Comparison of ENCODE assay signal across 9 cellular contexts in genomic region chr11:62337682-62338181, GRCh38. TPM values are rescaled to one million over a fixed set of nuclear protein-coding genes. Genes with fewer than 3 reads are reported as not detected.
DNase-seq lines count a peak whose midpoint lies in the region; ATAC-seq and TF ChIP-seq lines count a peak whose summit lies in the region.
"Had no signal": no experiment of that assay in that cellular context is flagged by ENCODE, and none has a peak within 500 bp of the region (broad histone marks: within the 10 kb centered on the region; RNA-seq: fewer than 3 reads in every experiment).

No MANE protein-coding gene starts in this region.

- 0 to 1% methylated on average over 26 to 50 of the region's 50 CpGs for WGBS in endodermal cell (ENCODE audit: insufficient coverage in 1 of 2, insufficient read length in 1 of 2), 2 experiments

- peak overlapping the region; percentile 85 to 94 (median 88) for H3K4me3 Mint-ChIP-seq in CD4-positive, alpha-beta memory T cell
- H3K4me3 Mint-ChIP-seq in T-helper 17 cell (peak overlapping the region; percentile 91), endodermal cell (peak overlapping the region; percentile 81)

- peak in 2 of 5 donors; percentile 3 to 10 for DNase-seq in CD4-positive, alpha-beta memory T cell
- no peak for DNase-seq in HFF-Myc (ENCODE audit: extremely low read depth, low read depth)
- no peak for DNase-seq in T-helper 17 cell
- peak; percentile 78 for DNase-seq in endodermal cell
- no peak for DNase-seq in vagina (ENCODE audit: extremely low spot score in 2 of 2)
- DNase-seq in DMS114 treated with DMSO at 0.1 percent for 48 hours (lab: John Stamatoyannopoulos, UW; ENCODE audit: unreplicated experiment), result no peak

- H3K4me3 ChIP-seq in CD4-positive, alpha-beta memory T cell (ENCODE audit: low read length in 2 of 2), result peak overlapping the region; percentile 52 to 54
- H3K4me3 ChIP-seq in HFF-Myc (replicated peaks; ENCODE audit: low read depth, low read length) (peak overlapping the region; percentile 55), endodermal cell (ENCODE audit: low read length) (peak overlapping the region; percentile 93), muscle layer of colon (ENCODE audit: low read depth in 1 of 2, low read length in 2 of 2) (peak overlapping the region; percentile 66 to 80), vagina (peak overlapping the region; percentile 57 to 78)

- peaks cover 4% of the 10 kb centered on the region for H3K27me3 ChIP-seq in CD4-positive, alpha-beta memory T cell (ENCODE audit: insufficient read depth, low read length)
- H3K27me3 ChIP-seq in endodermal cell (ENCODE audit: control insufficient read depth, insufficient read depth, low read length, poor library complexity, severe bottlenecking), result peaks cover 19% of the 10 kb centered on the region
- H3K27me3 ChIP-seq in muscle layer of colon (ENCODE audit: control insufficient read depth in 1 of 2, insufficient read depth in 2 of 2, low read length in 2 of 2), result no peaks in the 10 kb centered on the region
- H3K27me3 ChIP-seq in vagina, result no peaks in the 10 kb centered on the region

- peaks cover 0 to 2% (median 0%) of the 10 kb centered on the region in 8 donors for H3K9me3 Mint-ChIP-seq in CD4-positive, alpha-beta memory T cell
- peaks cover 1% of the 10 kb centered on the region for H3K9me3 Mint-ChIP-seq in endodermal cell

- intact Hi-C loops in CD4-positive, alpha-beta memory T cell (cut with micrococcal nuclease), result no loop called here
- intact Hi-C loops in vagina (cut with DNase I), result no loop called here

- H3K9ac ChIP-seq in endodermal cell (ENCODE audit: extremely low read depth, low read length, poor library complexity, severe bottlenecking) (peak overlapping the region; percentile 59), muscle layer of colon (ENCODE audit: low read length) (no peak overlapping the region)

- ATAC-seq in T-helper 17 cell (peak; percentile 41), HG03280 (IDR thresholded peaks at IDR 0.05; ENCODE audit: unreplicated experiment) (no peak)

- TF ChIP-seq CTCF in HFF-Myc (IDR thresholded peaks at IDR 0.05; ENCODE audit: low read depth, low read length, missing control alignments), result no peak
- no peak for TF ChIP-seq CTCF in endodermal cell (conservative IDR thresholded peaks at IDR 0.05)
- TF ChIP-seq CTCF in vagina (IDR thresholded peaks at IDR 0.05), result no peak

- H3K4me1 ChIP-seq in CD4-positive, alpha-beta memory T cell (ENCODE audit: insufficient read depth, low read length), result peaks cover 12% of the 10 kb centered on the region
- H3K4me1 ChIP-seq in endodermal cell (ENCODE audit: control insufficient read depth, insufficient read depth, low read length), result peaks cover 7% of the 10 kb centered on the region
- no peaks in the 10 kb centered on the region for H3K4me1 ChIP-seq in muscle layer of colon (ENCODE audit: insufficient read depth, low read length)
- peaks cover 9% of the 10 kb centered on the region for H3K4me1 ChIP-seq in vagina

- H3K27ac ChIP-seq in CD4-positive, alpha-beta memory T cell (ENCODE audit: low read depth, low read length), result no peak overlapping the region
- H3K27ac ChIP-seq in endodermal cell (ENCODE audit: low read depth, low read length) (no peak overlapping the region), muscle layer of colon (ENCODE audit: low read depth, low read length) (peak overlapping the region; percentile 64), vagina (peak overlapping the region; percentile 15)

- peaks cover 10 to 16% of the 10 kb centered on the region in 2 donors for H3K27me3 Mint-ChIP-seq in CD4-positive, alpha-beta memory T cell
- peaks cover 47% of the 10 kb centered on the region for H3K27me3 Mint-ChIP-seq in T-helper 17 cell
- peaks cover 46% of the 10 kb centered on the region for H3K27me3 Mint-ChIP-seq in endodermal cell (ENCODE audit: insufficient read depth)

- H3K36me3 Mint-ChIP-seq in CD4-positive, alpha-beta memory T cell, result no peaks in the 10 kb centered on the region
- H3K36me3 Mint-ChIP-seq in T-helper 17 cell (ENCODE audit: low read depth) (peaks cover 6% of the 10 kb centered on the region), endodermal cell (ENCODE audit: low read depth) (peaks cover 7% of the 10 kb centered on the region)

- H3K4me1 Mint-ChIP-seq in CD4-positive, alpha-beta memory T cell, result peaks cover 5 to 15% (median 11%) of the 10 kb centered on the region in 4 donors
- H3K4me1 Mint-ChIP-seq in T-helper 17 cell (peaks cover 12% of the 10 kb centered on the region), endodermal cell (peaks cover 21% of the 10 kb centered on the region)

- H3K27ac Mint-ChIP-seq in CD4-positive, alpha-beta memory T cell, result peak overlapping the region in 2 of 7 donors; percentile 74 to 86
- H3K27ac Mint-ChIP-seq in T-helper 17 cell, result peak overlapping the region; percentile 60
- H3K27ac Mint-ChIP-seq in endodermal cell, result peak overlapping the region; percentile 80

- H3K9me3 ChIP-seq in CD4-positive, alpha-beta memory T cell (ENCODE audit: control insufficient read depth in 1 of 2, low read length in 2 of 2), result no peaks in the 10 kb centered on the region
- no peaks in the 10 kb centered on the region for H3K9me3 ChIP-seq in T-helper 17 cell (ENCODE audit: control insufficient read depth, low read length, poor library complexity, severe bottlenecking)
- H3K9me3 ChIP-seq in endodermal cell (ENCODE audit: control insufficient read depth, low read length), result no peaks in the 10 kb centered on the region
- no peaks in the 10 kb centered on the region for H3K9me3 ChIP-seq in muscle layer of colon (ENCODE audit: low read length)
- no peaks in the 10 kb centered on the region for H3K9me3 ChIP-seq in vagina

- TF ChIP-seq POLR2A in vagina (IDR thresholded peaks at IDR 0.05), result no peak

- CTCF ChIA-PET in CD4-positive, alpha-beta memory T cell (lab: Charles Lee; ENCODE audit: partially characterized antibody), result interaction anchor here (0.7 to 2.6 kb wide), 7 partner anchors 9 to 85 kb away, joined by 3 to 11 read pairs (median 3); no protein-coding TSS in a partner anchor

- no peaks in the 10 kb centered on the region for H3K36me3 ChIP-seq in CD4-positive, alpha-beta memory T cell (ENCODE audit: insufficient read depth, low read length)
- H3K36me3 ChIP-seq in endodermal cell (ENCODE audit: control insufficient read depth, insufficient read depth, low read length) (peaks cover 21% of the 10 kb centered on the region), muscle layer of colon (ENCODE audit: insufficient read depth, low read length) (no peaks in the 10 kb centered on the region), vagina (no peaks in the 10 kb centered on the region)

- POLR2A ChIA-PET in CD4-positive, alpha-beta memory T cell (lab: Charles Lee; ENCODE audit: partially characterized antibody), result interaction anchor here (0.8 to 1.3 kb wide), 3 partner anchors 34 to 1344 kb away, joined by 3 read pairs; partner anchors contain the start of gene RTN3

RNA-seq across cellular contexts. Expression of gene ASRGL1, which starts 0.5 kb away (rescaled TPM):
- total RNA-seq in CD4-positive, alpha-beta memory T cell, result 1 to 10 TPM; 1.2 to 2.1 TPM
- 1 to 10 TPM; 1.4 to 1.9 TPM for polyA plus RNA-seq in CD4-positive, alpha-beta memory T cell
- total RNA-seq in T-helper 17 cell (under 1 TPM; 0.75 to 0.89 TPM), endodermal cell (10 to 100 TPM; 39.8 to 61.8 TPM), vagina (5.6 TPM)
- polyA plus RNA-seq in endodermal cell (2013, experiment 1 of 2), result 43.0 TPM
- 38.4 TPM for polyA plus RNA-seq in endodermal cell (2013, experiment 2 of 2)

RNA-seq across cellular contexts. Expression of gene SCGB1D4, which starts 38.9 kb away (rescaled TPM):
- not detected for total RNA-seq in CD4-positive, alpha-beta memory T cell
- not detected for polyA plus RNA-seq in CD4-positive, alpha-beta memory T cell
- total RNA-seq in T-helper 17 cell (not detected), endodermal cell (not detected), vagina (not detected)
- polyA plus RNA-seq in endodermal cell (2013, experiment 1 of 2), result not detected
- polyA plus RNA-seq in endodermal cell (2013, experiment 2 of 2), result not detected
- total RNA-seq: RPMI7951 had no signal

Comparison
In these comparisons a context has a peak if more than half of its experiments do, and no peak if none do; other contexts are left out.
1. H3K27ac ChIP-seq: peak in muscle layer of colon (single experiment) and vagina (single experiment); none in CD4-positive, alpha-beta memory T cell (single experiment) and endodermal cell (single experiment).
2. Peak in every context shown above with its lines, with median percentiles within 50 percentile points of each other: H3K4me3 ChIP-seq and H3K4me3 Mint-ChIP-seq.